1 cellular context compared by ENCODE assay signal in genomic region chr13:21297914-21298831, GRCh38.
A peak's percentile ranks its signal among the peaks of the same experiment; 100 is the strongest.
TF ChIP-seq lines count a peak whose summit lies in the region.

No MANE protein-coding gene starts in this region.

TF ChIP-seq in HepG2, 621 proteins besides CTCF, POLR2A, EP300 and RAD21 (continued from another document and continues in another):
- TF ChIP-seq AFF4 (CRISPR knock-in tag; IDR thresholded peaks at IDR 0.05) (no peak), CREBL2 (CRISPR knock-in tag; IDR thresholded peaks at IDR 0.05; ENCODE audit: borderline replicate concordance) (0 out of 2 replicates have a peak, but pooled peaks have one; percentile 36), ZNF468 (CRISPR knock-in tag; IDR thresholded peaks at IDR 0.05) (no peak), ZNF275 (CRISPR knock-in tag; IDR thresholded peaks at IDR 0.05; ENCODE audit: borderline replicate concordance) (peak; percentile 78; the same call in 1 of the 2 replicates), SPEN (CRISPR knock-in tag; IDR thresholded peaks at IDR 0.05; ENCODE audit: low read depth) (peak; percentile 100), TFDP1 (CRISPR knock-in tag; IDR thresholded peaks at IDR 0.05; ENCODE audit: borderline replicate concordance) (peak; percentile 90), ZNF281 (CRISPR knock-in tag; IDR thresholded peaks at IDR 0.05; ENCODE audit: borderline replicate concordance) (peak; percentile 26; the same call in 1 of the 2 replicates), ELF1 (CRISPR knock-in tag; IDR thresholded peaks at IDR 0.05) (peak; percentile 78), GATAD2A (CRISPR knock-in tag; IDR thresholded peaks at IDR 0.05) (peak; percentile 74), RBAK (CRISPR knock-in tag; IDR thresholded peaks at IDR 0.05) (no peak), GTF3A (CRISPR knock-in tag; conservative IDR thresholded peaks at IDR 0.05) (peak; percentile 91; the same call in 1 of the 2 replicates), ZNF484 (CRISPR knock-in tag; IDR thresholded peaks at IDR 0.05; ENCODE audit: borderline replicate concordance, low read depth) (no peak), CREB1 (IDR thresholded peaks at IDR 0.05) (peak; percentile 83), CREB1 (CRISPR knock-in tag; IDR thresholded peaks at IDR 0.05) (peak; percentile 92), ZBTB38 (CRISPR knock-in tag; IDR thresholded peaks at IDR 0.05) (peak; percentile 65), SIN3B (IDR thresholded peaks at IDR 0.05; ENCODE audit: low read length) (peak; percentile 69; the same call in 1 of the 2 replicates), HCFC1 (IDR thresholded peaks at IDR 0.05; ENCODE audit: low read depth, low read length) (peak; percentile 49; the same call in 1 of the 2 replicates), MLLT10 (CRISPR knock-in tag; IDR thresholded peaks at IDR 0.05) (no peak), CREB3 (CRISPR knock-in tag; IDR thresholded peaks at IDR 0.05) (no peak), ATF1 (CRISPR knock-in tag; IDR thresholded peaks at IDR 0.05) (peak; percentile 81), CBFB (CRISPR knock-in tag; IDR thresholded peaks at IDR 0.05) (peak; percentile 77), PAXIP1 (CRISPR knock-in tag; conservative IDR thresholded peaks at IDR 0.05) (peak; percentile 45; the same call in 1 of the 2 replicates), THAP11 (CRISPR knock-in tag; IDR thresholded peaks at IDR 0.05) (peak; percentile 94), THRA (CRISPR knock-in tag; IDR thresholded peaks at IDR 0.05; ENCODE audit: borderline replicate concordance) (peak; percentile 34; the same call in 1 of the 2 replicates), THAP9 (CRISPR knock-in tag; IDR thresholded peaks at IDR 0.05; ENCODE audit: borderline replicate concordance) (peak; percentile 76), MNT (IDR thresholded peaks at IDR 0.05) (peak; percentile 85), ZNF280B (CRISPR knock-in tag; IDR thresholded peaks at IDR 0.05; ENCODE audit: borderline replicate concordance) (0 out of 2 replicates have a peak, but pooled peaks have one; percentile 51), HOXA3 (CRISPR knock-in tag; IDR thresholded peaks at IDR 0.05) (peak; percentile 88)
